Comparison of ENCODE assay signal across 19 cellular contexts in genomic region chr2:226703501-226703900, GRCh38.
"Had no signal": no experiment of that assay in that cellular context is flagged by ENCODE, and none has a peak within 500 bp of the region (broad histone marks: within the 10 kb centered on the region; RNA-seq: fewer than 3 reads in every experiment).

No MANE protein-coding gene starts in this region.

- H3K4me3 Mint-ChIP-seq: activated CD4-positive, alpha-beta T cell treated with anti-CD3 and anti-CD28 coated beads, Interleukin-2, amount 10 ng/mL, durations not matched to agents 7 days and 5 days; central memory CD8-positive, alpha-beta T cell; naive thymus-derived CD8-positive, alpha-beta T cell; T-helper 17 cell had no signal

- H3K9me3 ChIP-seq: adrenal gland, psoas muscle, right lobe of liver, upper lobe of right lung had no signal

- DNase-seq: activated CD4-positive, alpha-beta T cell treated with anti-CD3 and anti-CD28 coated beads, Interleukin-2, amount 10 ng/mL, durations not matched to agents 7 days and 5 days; activated CD4-positive, CD25-positive, alpha-beta regulatory T cell; activated naive CD4-positive, alpha-beta T cell treated with anti-CD3 and anti-CD28 coated beads, Interleukin-2, amount 50 U/mL, for 16 hours; adrenal gland; effector memory CD4-positive, alpha-beta T cell; midbrain; naive thymus-derived CD8-positive, alpha-beta T cell; occipital lobe; psoas muscle; right lobe of liver; stimulated activated CD4-positive, alpha-beta T cell treated with anti-CD3 and anti-CD28 coated beads, Interleukin-12 subunit alpha, Interleukin-12 subunit beta, amount 100 ng/mL, for 4 hours; stimulated activated CD4-positive, alpha-beta T cell treated with anti-CD3 and anti-CD28 coated beads, Interleukin-2, amount 100 ng/mL, for 48 hours; stimulated activated naive CD4-positive, alpha-beta T cell treated with Interleukin-2 at 50 U/mL for 16 hours; T-helper 17 cell; upper lobe of right lung had no signal

- H3K9me3 Mint-ChIP-seq: activated T-helper 2 cell treated with anti-CD3 and anti-CD28 coated beads, Interferon-gamma antibody, Interleukin-2, Interleukin-4, amounts not matched to agents 10 μg/mL and 5 μg/mL and 100 μg/mL, durations not matched to agents 14 hours and 24 hours and 36 hours; central memory CD8-positive, alpha-beta T cell; naive thymus-derived CD8-positive, alpha-beta T cell had no signal

- ATAC-seq: naive thymus-derived CD8-positive, alpha-beta T cell; right lobe of liver; T-helper 17 cell; upper lobe of right lung had no signal

- H3K4me3 ChIP-seq: adrenal gland, hepatocyte, psoas muscle, right lobe of liver, upper lobe of right lung had no signal

- H3K27ac Mint-ChIP-seq: activated CD4-positive, alpha-beta T cell treated with anti-CD3 and anti-CD28 coated beads, Interleukin-2, amount 10 ng/mL, durations not matched to agents 7 days and 5 days; activated T-helper 2 cell treated with anti-CD3 and anti-CD28 coated beads, Interferon-gamma antibody, Interleukin-2, Interleukin-4, amounts not matched to agents 10 μg/mL and 5 μg/mL and 100 μg/mL, durations not matched to agents 14 hours and 24 hours and 36 hours; naive thymus-derived CD8-positive, alpha-beta T cell; T-helper 17 cell had no signal

- H3K4me1 Mint-ChIP-seq: central memory CD8-positive, alpha-beta T cell; naive thymus-derived CD8-positive, alpha-beta T cell; T-helper 17 cell had no signal

- H3K27me3 ChIP-seq: adrenal gland, hepatocyte, right lobe of liver, upper lobe of right lung had no signal

- H3K27ac ChIP-seq: adrenal gland, epithelial cell of prostate, hepatocyte, psoas muscle, right lobe of liver, upper lobe of right lung had no signal

- H3K36me3 Mint-ChIP-seq: naive thymus-derived CD8-positive, alpha-beta T cell had no signal

- H3K4me1 ChIP-seq: psoas muscle, right lobe of liver, upper lobe of right lung had no signal

- H3K36me3 ChIP-seq: adrenal gland, right lobe of liver, upper lobe of right lung had no signal
